8 cellular contexts compared by ENCODE assay signal in genomic region chr3:14405120-14405885, GRCh38. TPM values are rescaled to one million over a fixed set of nuclear protein-coding genes. Genes with fewer than 3 reads are reported as not detected.
DNase-seq lines count a peak whose midpoint lies in the region; ATAC-seq, FAIRE-seq and TF ChIP-seq lines count a peak whose summit lies in the region.

No MANE protein-coding gene starts in this region.

- H3K36me3 ChIP-seq in keratinocyte (ENCODE audit: control insufficient read depth in 2 of 2, extremely low read depth in 1 of 2, insufficient read depth in 2 of 2, low read length in 2 of 2) = peaks cover 0 to 3% of the 10 kb centered on the region in 2 experiments
- H3K36me3 ChIP-seq in thoracic aorta = no peaks in the 10 kb centered on the region

- H3K79me2 ChIP-seq in keratinocyte (ENCODE audit: control insufficient read depth, insufficient read depth, low read length) = peaks cover 46% of the 10 kb centered on the region

- peaks cover 4% of the 10 kb centered on the region for H4K20me1 ChIP-seq in keratinocyte (ENCODE audit: control insufficient read depth, extremely low read depth, insufficient read depth, low read length)

- no peak for ATAC-seq in thoracic aorta (ENCODE audit: insufficient number of reproducible peaks, low FRiP score, low read depth)

- H3K4me3 Mint-ChIP-seq in activated naive CD4-positive, alpha-beta T cell treated with anti-CD3 and anti-CD28 coated beads, Interleukin-2, amount 50 U/mL, for 24 hours = peak overlapping the region; percentile 97
- H3K4me3 Mint-ChIP-seq in activated T-helper 1 cell treated with anti-CD3 and anti-CD28 coated beads, Interleukin-12 subunit alpha, Interleukin-12 subunit beta, Interleukin-2, Interleukin-4 antibody, amounts not matched to agents 30 ng/mL and 10 ng/mL and 1 ng/mL, durations not matched to agents 14 hours and 24 hours and 36 hours = peak overlapping the region; percentile 97

- H3K36me3 Mint-ChIP-seq in activated naive CD4-positive, alpha-beta T cell treated with anti-CD3 and anti-CD28 coated beads, Interleukin-2, amount 50 U/mL, for 24 hours = peaks cover 9% of the 10 kb centered on the region
- peaks cover 30% of the 10 kb centered on the region for H3K36me3 Mint-ChIP-seq in activated T-helper 1 cell treated with anti-CD3 and anti-CD28 coated beads, Interleukin-12 subunit alpha, Interleukin-12 subunit beta, Interleukin-2, Interleukin-4 antibody, amounts not matched to agents 30 ng/mL and 10 ng/mL and 1 ng/mL, durations not matched to agents 14 hours and 24 hours and 36 hours (ENCODE audit: low read depth)

- H3K4me2 ChIP-seq in keratinocyte (ENCODE audit: control insufficient read depth, extremely low read depth, insufficient read depth, low read depth, low read length) = peak overlapping the region; percentile 100

- no peaks in the 10 kb centered on the region for H3K27me3 Mint-ChIP-seq in activated naive CD4-positive, alpha-beta T cell treated with anti-CD3 and anti-CD28 coated beads, Interleukin-2, amount 50 U/mL, for 24 hours
- no peaks in the 10 kb centered on the region for H3K27me3 Mint-ChIP-seq in activated T-helper 1 cell treated with anti-CD3 and anti-CD28 coated beads, Interleukin-12 subunit alpha, Interleukin-12 subunit beta, Interleukin-2, Interleukin-4 antibody, amounts not matched to agents 30 ng/mL and 10 ng/mL and 1 ng/mL, durations not matched to agents 14 hours and 24 hours and 36 hours (ENCODE audit: insufficient read depth)

- H3K9me3 Mint-ChIP-seq in activated naive CD4-positive, alpha-beta T cell treated with anti-CD3 and anti-CD28 coated beads, Interleukin-2, amount 50 U/mL, for 24 hours = no peaks in the 10 kb centered on the region
- H3K9me3 Mint-ChIP-seq in activated T-helper 1 cell treated with anti-CD3 and anti-CD28 coated beads, Interleukin-12 subunit alpha, Interleukin-12 subunit beta, Interleukin-2, Interleukin-4 antibody, amounts not matched to agents 30 ng/mL and 10 ng/mL and 1 ng/mL, durations not matched to agents 14 hours and 24 hours and 36 hours = no peaks in the 10 kb centered on the region

- no peak for DNase-seq in activated naive CD4-positive, alpha-beta T cell treated with anti-CD3 and anti-CD28 coated beads, Interleukin-2, amount 50 U/mL, for 16 hours
- no peak for DNase-seq in activated T-helper 1 cell treated with anti-CD3 and anti-CD28 coated beads, Interleukin-12 subunit alpha, Interleukin-12 subunit beta, Interleukin-2, Interleukin-4 antibody, amounts not matched to agents 30 ng/mL and 10 ng/mL and 1 ng/mL, durations not matched to agents 14 hours and 24 hours and 36 hours (ENCODE audit: low spot score)
- DNase-seq in keratinocyte (ENCODE audit: low read depth, low spot score) (no peak), thoracic aorta (ENCODE audit: low spot score) (no peak), frontal cortex (ENCODE audit: low spot score in 2 of 2) (no peak), SKM-1 (lab: John Stamatoyannopoulos, UW; ENCODE audit: unreplicated experiment) (no peak), mesenteric fat pad (ENCODE audit: low spot score) (no peak)

- dilution Hi-C loops in keratinocyte (cut with MboI; ENCODE audit: extremely low pct_ligation_motif_present, low sequenced_read_pairs) = no loop called here

- FAIRE-seq in keratinocyte (lab: Jason Lieb, UNC) (no peak), frontal cortex (lab: Jason Lieb, UNC) (no peak)

- H3K4me1 Mint-ChIP-seq in activated naive CD4-positive, alpha-beta T cell treated with anti-CD3 and anti-CD28 coated beads, Interleukin-2, amount 50 U/mL, for 24 hours = peaks cover 55% of the 10 kb centered on the region
- peaks cover 46% of the 10 kb centered on the region for H3K4me1 Mint-ChIP-seq in activated T-helper 1 cell treated with anti-CD3 and anti-CD28 coated beads, Interleukin-12 subunit alpha, Interleukin-12 subunit beta, Interleukin-2, Interleukin-4 antibody, amounts not matched to agents 30 ng/mL and 10 ng/mL and 1 ng/mL, durations not matched to agents 14 hours and 24 hours and 36 hours (ENCODE audit: low read depth)

- no peak overlapping the region for H3K9ac ChIP-seq in keratinocyte (ENCODE audit: control insufficient read depth, extremely low read depth, insufficient read depth, low read length)

- no peaks in the 10 kb centered on the region for H3K9me1 ChIP-seq in keratinocyte (ENCODE audit: control insufficient read depth, extremely low read depth, insufficient read depth, low read length)

- H3K9me3 ChIP-seq in keratinocyte (ENCODE audit: control insufficient read depth, low read depth, low read length) (no peaks in the 10 kb centered on the region), thoracic aorta (no peaks in the 10 kb centered on the region)

- H3K27ac ChIP-seq in keratinocyte (ENCODE audit: control insufficient read depth, insufficient read depth, low read length) (peak overlapping the region; percentile 2), thoracic aorta (peak overlapping the region; percentile 19 to 30)

- H3K27ac Mint-ChIP-seq in activated naive CD4-positive, alpha-beta T cell treated with anti-CD3 and anti-CD28 coated beads, Interleukin-2, amount 50 U/mL, for 24 hours = peak overlapping the region; percentile 35
- H3K27ac Mint-ChIP-seq in activated T-helper 1 cell treated with anti-CD3 and anti-CD28 coated beads, Interleukin-12 subunit alpha, Interleukin-12 subunit beta, Interleukin-2, Interleukin-4 antibody, amounts not matched to agents 30 ng/mL and 10 ng/mL and 1 ng/mL, durations not matched to agents 14 hours and 24 hours and 36 hours = no peak overlapping the region

- no peaks in the 10 kb centered on the region for H3K27me3 ChIP-seq in keratinocyte (ENCODE audit: control insufficient read depth, extremely low read depth, insufficient read depth, low read length)
- H3K27me3 ChIP-seq in thoracic aorta (replicated peaks; ENCODE audit: insufficient read depth) = no peaks in the 10 kb centered on the region

- intact Hi-C loops in activated T-helper 1 cell treated with anti-CD3 and anti-CD28 coated beads, Interleukin-12 subunit alpha, Interleukin-12 subunit beta, Interleukin-2, Interleukin-4 antibody, amounts not matched to agents 30 ng/mL and 10 ng/mL and 1 ng/mL, durations not matched to agents 14 hours and 24 hours and 36 hours (cut with micrococcal nuclease) = loop anchor here (10.0 kb wide), 1 partner anchor 799 kb away; the partner anchor contains the start of gene CAPN7

- H3K4me3 ChIP-seq in keratinocyte (ENCODE audit: control insufficient read depth in 2 of 3, extremely low read depth in 1 of 3, insufficient read depth in 2 of 3, low read depth in 1 of 3, low read length in 3 of 3) = no peak overlapping the region
- peak overlapping the region; percentile 89 for H3K4me3 ChIP-seq in thoracic aorta

- no peak overlapping the region for H2AFZ ChIP-seq in keratinocyte (ENCODE audit: control insufficient read depth, low read length)

- TF ChIP-seq CTCF in keratinocyte (optimal IDR thresholded peaks at IDR 0.05 in 1 of 3, IDR thresholded peaks at IDR 0.05 in 1 of 3, conservative IDR thresholded peaks at IDR 0.05 in 1 of 3; ENCODE audit: extremely low read depth in 1 of 3, insufficient read depth in 2 of 3, low read length in 3 of 3) (no peak), thoracic aorta (IDR thresholded peaks at IDR 0.05) (no peak)

- peaks cover 43% of the 10 kb centered on the region for H3K4me1 ChIP-seq in keratinocyte (ENCODE audit: control insufficient read depth, extremely low read depth, insufficient read depth, low read length)
- H3K4me1 ChIP-seq in thoracic aorta (ENCODE audit: control insufficient read depth in 1 of 2, low read depth in 2 of 2) = peaks cover 28 to 52% of the 10 kb centered on the region in 2 donors

RNA-seq across cellular contexts. Expression of gene SLC6A6, which starts 2.9 kb away (rescaled TPM):
- total RNA-seq in activated T-helper 1 cell treated with anti-CD3 and anti-CD28 coated beads, Interleukin-12 subunit alpha, Interleukin-12 subunit beta, Interleukin-2, Interleukin-4 antibody, amounts not matched to agents 30 ng/mL and 10 ng/mL and 1 ng/mL, durations not matched to agents 14 hours and 24 hours and 36 hours = 45.4 and 51.2 TPM in 2 replicates
- polyA plus RNA-seq in keratinocyte = 4.6 to 12.4 TPM (median 8.3 TPM) in 3 replicates
- 4.0 TPM for polyA plus RNA-seq in keratinocyte (2011; ENCODE audit: low read depth)
- polyA plus RNA-seq in keratinocyte (2011; cell fraction: cytosol; rRNA removed) = 3.1 and 3.5 TPM in 2 replicates
- 18.1 and 18.8 TPM in 2 replicates for polyA plus RNA-seq in keratinocyte (2011; cell fraction: nucleus; rRNA removed)
- polyA plus RNA-seq in keratinocyte (2012; ENCODE audit: low replicate concordance) = 7.3 and 9.0 TPM in 2 replicates
- polyA minus RNA-seq in keratinocyte = 9.9 to 24.3 TPM (median 16.6 TPM) in 3 replicates
- 7.5 TPM for polyA minus RNA-seq in keratinocyte (2011; cell fraction: cytosol; rRNA and poly(A)+ RNA removed)
- 14.5 and 19.1 TPM in 2 replicates for polyA minus RNA-seq in keratinocyte (2011; cell fraction: nucleus; rRNA and poly(A)+ RNA removed)
- total RNA-seq in thoracic aorta (10 to 100 TPM; 33.5 to 45.5 TPM), frontal cortex (15.1 TPM), mesenteric fat pad (49.3 TPM)
